ENCODE assay signal across 8 cellular contexts in the genomic region with DNA sequence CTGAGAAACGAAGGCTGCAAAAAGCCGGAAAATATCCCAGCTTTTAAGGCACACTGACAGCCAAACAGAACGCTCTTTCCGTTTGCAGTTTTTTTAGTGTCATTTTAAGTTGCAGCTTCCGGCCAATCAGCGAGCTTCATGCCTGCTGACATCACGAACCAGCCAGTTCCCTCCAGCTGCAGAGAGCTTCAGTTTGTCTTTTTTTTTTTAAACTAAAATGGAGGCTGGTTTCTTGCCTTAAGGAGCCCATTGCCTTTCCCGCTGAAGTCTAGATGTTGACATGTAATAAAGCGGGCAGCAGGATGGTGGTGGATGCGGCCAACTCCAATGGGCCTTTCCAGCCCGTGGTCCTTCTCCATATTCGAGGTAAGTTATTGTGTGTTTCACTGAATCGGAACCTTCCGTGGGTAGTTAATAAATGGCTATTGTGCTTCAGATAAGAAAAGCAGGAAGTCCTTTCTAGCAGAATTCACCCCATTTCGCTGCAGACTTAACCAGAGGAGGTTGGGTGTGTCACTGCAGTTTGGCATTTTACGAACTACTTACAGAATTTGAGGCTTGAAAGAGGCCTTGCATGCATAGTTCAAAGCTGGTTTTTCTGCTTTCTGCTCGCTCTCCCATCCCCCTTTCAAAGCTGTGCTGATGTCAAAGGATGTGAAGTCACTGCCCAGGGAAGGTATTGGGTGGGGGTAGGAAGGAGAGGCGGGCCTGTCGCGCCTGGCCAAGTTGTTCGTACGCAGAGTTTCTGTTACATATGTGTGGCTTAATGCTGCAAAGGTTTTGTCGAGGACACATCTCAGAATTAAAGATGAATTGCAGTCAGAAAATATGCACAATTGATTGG. TPM values are rescaled to one million over a fixed set of nuclear protein-coding genes. Genes with fewer than 3 reads are reported as not detected.
A peak's percentile ranks its signal among the peaks of the same experiment; 100 is the strongest.
DNase-seq lines count a peak whose midpoint lies in the region; ATAC-seq and TF ChIP-seq lines count a peak whose summit lies in the region.

No MANE protein-coding gene starts in this region.

- peaks cover 70% of the 10 kb centered on the region for H3K4me1 ChIP-seq in BLaER1

- no peak for TF ChIP-seq CTCF in choroid plexus epithelial cell (conservative IDR thresholded peaks at IDR 0.05; ENCODE audit: low read depth, low read length)
- TF ChIP-seq CTCF in kidney epithelial cell (IDR thresholded peaks at IDR 0.05; ENCODE audit: insufficient read depth, low read length, poor library complexity, severe bottlenecking), result no peak

- peak; percentile 87 for ATAC-seq in HG03442 (IDR thresholded peaks at IDR 0.05; ENCODE audit: unreplicated experiment)

- H3K4me2 ChIP-seq in BLaER1, result peak overlapping the region; percentile 99

- H3K36me3 ChIP-seq in BLaER1 (peaks cover 40% of the 10 kb centered on the region), kidney epithelial cell (ENCODE audit: control insufficient read depth, insufficient read depth, low read length) (no peaks in the 10 kb centered on the region)

- peak overlapping the region; percentile 93 for H3K9ac ChIP-seq in BLaER1

- H4K20me1 ChIP-seq in BLaER1, result peaks cover 33% of the 10 kb centered on the region

- no peaks in the 10 kb centered on the region for H3K9me3 ChIP-seq in BLaER1

- DNase-seq in GM19240 (ENCODE audit: insufficient read length, low spot score) (peak; percentile 72), NCI-H510A (lab: John Stamatoyannopoulos, UW) (peak; percentile 84), choroid plexus epithelial cell (ENCODE audit: low read depth) (peak; percentile 98), kidney epithelial cell (ENCODE audit: low read depth) (peak; percentile 86)
- peak; percentile 64 to 65 for DNase-seq in activated CD4-positive, alpha-beta T cell treated with anti-CD3 and anti-CD28 coated beads for 24 hours (ENCODE audit: low read depth in 2 of 2)
- peak; percentile 74 to 75 for DNase-seq in stimulated activated CD4-positive, alpha-beta T cell treated with anti-CD3 and anti-CD28 coated beads, Interleukin-15, amount 100 ng/mL, for 48 hours (ENCODE audit: low read depth in 2 of 2)

- peak overlapping the region; percentile 96 for H3K27ac ChIP-seq in BLaER1

- H3K27me3 ChIP-seq in BLaER1, result no peaks in the 10 kb centered on the region
- no peaks in the 10 kb centered on the region for H3K27me3 ChIP-seq in kidney epithelial cell (ENCODE audit: control insufficient read depth, insufficient read depth, low read length)

- H3K4me3 ChIP-seq in BLaER1 (peak overlapping the region; percentile 74), choroid plexus epithelial cell (ENCODE audit: low read depth, low read length) (peak overlapping the region; percentile 71), kidney epithelial cell (ENCODE audit: low read depth, low read length) (peak overlapping the region; percentile 66)

RNA-seq across cellular contexts. Expression of gene PPP2R5C, which starts 48.4 kb away (rescaled TPM):
- 59.9 and 79.6 TPM in 2 replicates for total RNA-seq in kidney epithelial cell

Comparison
In these comparisons a context has a peak if more than half of its experiments do, and no peak if none do; other contexts are left out.
1. Peak in every context shown above with its lines: DNase-seq, ATAC-seq, H3K4me3 ChIP-seq and H3K27ac ChIP-seq.